Comparison of ENCODE assay signal across 19 cellular contexts in the genomic region with DNA sequence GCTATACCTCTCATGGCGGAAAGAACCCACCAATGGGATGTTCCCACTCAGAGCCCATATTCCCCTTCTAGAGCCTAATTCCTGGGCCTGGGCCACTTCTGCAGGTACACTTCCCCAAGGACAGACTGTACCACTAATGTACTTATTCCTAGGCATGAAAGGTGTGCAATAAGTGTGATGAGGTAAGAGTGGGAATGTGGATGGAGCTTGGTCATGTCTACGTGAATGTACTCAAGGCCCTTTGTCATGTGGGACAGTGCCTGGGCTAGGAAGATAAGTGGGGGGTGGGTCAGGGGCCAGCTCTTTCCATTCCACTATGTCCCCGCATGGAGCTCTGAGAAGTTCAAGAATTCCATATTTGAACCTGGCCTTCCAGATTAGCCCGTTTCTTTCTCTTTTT.
"Had no signal": no experiment of that assay in that cellular context is flagged by ENCODE, and none has a peak within 500 bp of the region (broad histone marks: within the 10 kb centered on the region; RNA-seq: fewer than 3 reads in every experiment).

No MANE protein-coding gene starts in this region.

- H3K4me3 Mint-ChIP-seq: activated T-helper 17 cell treated with anti-CD3 and anti-CD28 coated beads, Interleukin-2, amount 50 U/mL, for 72 hours; memory B cell; natural killer cell had no signal

- DNase-seq: activated CD4-positive, alpha-beta T cell treated with anti-CD3 and anti-CD28 coated beads, Interleukin-2, amount 50 U/mL, for 1 hour; activated CD4-positive, CD25-positive, alpha-beta regulatory T cell; activated naive CD4-positive, alpha-beta T cell treated with Interleukin-2 at 50 U/mL for 16 hours; heart left ventricle; natural killer cell; retina; stimulated activated CD4-positive, alpha-beta T cell treated with anti-CD3 and anti-CD28 coated beads, Interleukin-15, amount 100 ng/mL, for 24 hours; stimulated activated CD4-positive, alpha-beta T cell treated with anti-CD3 and anti-CD28 coated beads, Interleukin-4, amount 100 ng/mL, for 1 hour; stimulated activated naive CD4-positive, alpha-beta T cell; tibial artery had no signal

- H3K9me3 ChIP-seq: esophagus muscularis mucosa, heart left ventricle, neutrophil, tibial artery had no signal

- H3K4me1 Mint-ChIP-seq: natural killer cell had no signal

- H3K36me3 Mint-ChIP-seq: memory B cell, natural killer cell had no signal

- H3K27me3 ChIP-seq: esophagus muscularis mucosa, heart left ventricle, neutrophil, tibial artery had no signal

- H3K9me3 Mint-ChIP-seq: activated T-helper 17 cell treated with anti-CD3 and anti-CD28 coated beads, Interleukin-2, amount 50 U/mL, for 72 hours; memory B cell; natural killer cell had no signal

- H3K36me3 ChIP-seq: esophagus muscularis mucosa, heart left ventricle, neutrophil, tibial artery had no signal

- FAIRE-seq: astrocyte, colon, frontal cortex, islet of Langerhans had no signal

- H3K4me1 ChIP-seq: esophagus muscularis mucosa, tibial artery had no signal

- H3K27me3 Mint-ChIP-seq: activated T-helper 17 cell treated with anti-CD3 and anti-CD28 coated beads, Interleukin-2, amount 50 U/mL, for 72 hours; memory B cell had no signal

- ATAC-seq: activated T-helper 17 cell treated with anti-CD3 and anti-CD28 coated beads, Interleukin-2, amount 50 U/mL, for 72 hours; natural killer cell had no signal

- H3K4me3 ChIP-seq: esophagus muscularis mucosa, heart left ventricle, skin epidermis, tibial artery had no signal

- H3K27ac Mint-ChIP-seq: activated T-helper 17 cell treated with anti-CD3 and anti-CD28 coated beads, Interleukin-2, amount 50 U/mL, for 72 hours; natural killer cell had no signal

- H3K27ac ChIP-seq: esophagus muscularis mucosa, heart left ventricle, neutrophil, skin epidermis, tibial artery had no signal
